ENCODE assay signal across 11 cellular contexts in genomic region chr2:239321596-239322413, GRCh38.
DNase-seq lines count a peak whose midpoint lies in the region; ATAC-seq and TF ChIP-seq lines count a peak whose summit lies in the region.
"Had no signal": no experiment of that assay in that cellular context is flagged by ENCODE, and none has a peak within 500 bp of the region (broad histone marks: within the 10 kb centered on the region; RNA-seq: fewer than 3 reads in every experiment).

No MANE protein-coding gene starts in this region.

- H3K4me1 ChIP-seq in DND-41 (ENCODE audit: insufficient read depth, low read length), result peaks cover 71% of the 10 kb centered on the region

- H3K27ac ChIP-seq in DND-41 (ENCODE audit: low read length), result peak overlapping the region; percentile 93

- H2AFZ ChIP-seq in DND-41 (ENCODE audit: low read depth, low read length), result no peak overlapping the region

- H3K36me3 ChIP-seq in DND-41 (ENCODE audit: insufficient read depth, low read length), result peaks cover 49% of the 10 kb centered on the region

- peak overlapping the region; percentile 60 for H3K4me2 ChIP-seq in DND-41 (ENCODE audit: insufficient read depth, low read length)

- no peaks in the 10 kb centered on the region for H3K9me3 ChIP-seq in DND-41 (ENCODE audit: insufficient read depth, low read length, severe bottlenecking)

- no peak for TF ChIP-seq CTCF in DND-41 (IDR thresholded peaks at IDR 0.05; ENCODE audit: borderline replicate concordance, extremely low read depth, low read length, poor library complexity, severe bottlenecking)

- peak overlapping the region in 1 of 2 experiments; percentile 40; a peak in 2 of 4 replicates for H3K4me3 ChIP-seq in DND-41 (ENCODE audit: low read depth in 1 of 2, low read length in 2 of 2)

- DNase-seq in DND-41 (peak; percentile 92), NK-92 (lab: John Stamatoyannopoulos, UW; ENCODE audit: unreplicated experiment) (no peak), NCI-H82 treated with DMSO at 0.1 percent for 48 hours (lab: John Stamatoyannopoulos, UW; ENCODE audit: unreplicated experiment) (no peak), NCI-H1694 treated with DMSO at 0.1 percent for 48 hours (lab: John Stamatoyannopoulos, UW) (no peak), NCI-H510A treated with DMSO at 0.1 percent for 48 hours (lab: John Stamatoyannopoulos, UW) (no peak)
- DNase-seq in activated CD4-positive, alpha-beta T cell treated with anti-CD3 and anti-CD28 coated beads for 48 hours, result peak; percentile 78
- DNase-seq in effector CD4-positive, alpha-beta T cell, result peak; percentile 32
- peak; percentile 55 for DNase-seq in stimulated activated CD4-positive, alpha-beta T cell treated with anti-CD3 and anti-CD28 coated beads, Interleukin-4, amount 100 ng/mL, for 1 hour
- DNase-seq: activated gamma-delta T cell treated with Interleukin-2 at 50 U/mL for 16 hours, DMS53, NCI-H526 treated with DMSO at 0.1 percent for 48 hours had no signal

- H3K9ac ChIP-seq in DND-41 (ENCODE audit: low read depth, low read length), result peak overlapping the region; percentile 62

- peaks cover 92% of the 10 kb centered on the region for H3K79me2 ChIP-seq in DND-41 (ENCODE audit: insufficient read depth, low read length)

- ATAC-seq in DND-41 (ENCODE audit: insufficient read depth, low read depth), result peak; percentile 60

- H4K20me1 ChIP-seq in DND-41 (ENCODE audit: insufficient read depth, low read length), result peaks cover 21% of the 10 kb centered on the region

- no peaks in the 10 kb centered on the region for H3K27me3 ChIP-seq in DND-41 (ENCODE audit: insufficient read depth, low read length, poor library complexity)

Comparison
In these comparisons a context has a peak if more than half of its experiments do, and no peak if none do; other contexts are left out.
1. DNase-seq: peak in DND-41 (single experiment), activated CD4-positive, alpha-beta T cell treated with anti-CD3 and anti-CD28 coated beads for 48 hours (single experiment), effector CD4-positive, alpha-beta T cell (single experiment) and stimulated activated CD4-positive, alpha-beta T cell treated with anti-CD3 and anti-CD28 coated beads, Interleukin-4, amount 100 ng/mL, for 1 hour (single experiment); none in NK-92 (single experiment), NCI-H82 treated with DMSO at 0.1 percent for 48 hours (single experiment), NCI-H1694 treated with DMSO at 0.1 percent for 48 hours (single experiment) and NCI-H510A treated with DMSO at 0.1 percent for 48 hours (single experiment).